ENCODE assay signal across 1 cellular context in genomic region chr7:5526190-5527037, GRCh38.
A peak's percentile ranks its signal among the peaks of the same experiment; 100 is the strongest.
TF ChIP-seq lines count a peak whose summit lies in the region.

No MANE protein-coding gene starts in this region.

TF ChIP-seq in HEK293, 187 proteins besides CTCF, POLR2A, EP300 and RAD21 (continued from another document and continues in another):
- TF ChIP-seq ZNF692 (tag by site-specific recombination; IDR thresholded peaks at IDR 0.05) (0 out of 2 replicates have a peak, but pooled peaks have one; percentile 10), ZNF184 (tag by site-specific recombination; IDR thresholded peaks at IDR 0.05) (no peak), ZNF214 (tag by site-specific recombination; IDR thresholded peaks at IDR 0.05; ENCODE audit: borderline replicate concordance) (no peak), ZNF561 (tag by site-specific recombination; IDR thresholded peaks at IDR 0.05; ENCODE audit: borderline replicate concordance) (no peak), ZNF2 (tag by site-specific recombination; IDR thresholded peaks at IDR 0.05) (no peak), ZNF23 (tag by site-specific recombination; IDR thresholded peaks at IDR 0.05; ENCODE audit: borderline replicate concordance) (no peak), ZNF571 (tag by site-specific recombination; IDR thresholded peaks at IDR 0.05) (no peak), REPIN1 (tag by site-specific recombination; IDR thresholded peaks at IDR 0.05; ENCODE audit: low read depth) (no peak), HOXC10 (CRISPR knock-in tag; IDR thresholded peaks at IDR 0.05) (no peak), BCL11A (tag by site-specific recombination; IDR thresholded peaks at IDR 0.05; ENCODE audit: low read depth) (peak; percentile 84), ZNF558 (tag by site-specific recombination; IDR thresholded peaks at IDR 0.05) (no peak), ZBTB7A (tag by site-specific recombination; IDR thresholded peaks at IDR 0.05; ENCODE audit: low read depth) (no peak), YY2 (tag by site-specific recombination; IDR thresholded peaks at IDR 0.05) (no peak), PRDM1 (tag by site-specific recombination; IDR thresholded peaks at IDR 0.05) (no peak), SP3 (tag by site-specific recombination; IDR thresholded peaks at IDR 0.05) (no peak), ZNF292 (tag by site-specific recombination; IDR thresholded peaks at IDR 0.05; ENCODE audit: borderline replicate concordance, low read depth) (no peak), ZNF18 (tag by site-specific recombination; IDR thresholded peaks at IDR 0.05) (no peak), ATF2 (tag by site-specific recombination; IDR thresholded peaks at IDR 0.05; ENCODE audit: low read depth) (no peak), ZNF26 (tag by site-specific recombination; IDR thresholded peaks at IDR 0.05) (no peak), ZNF248 (tag by site-specific recombination; IDR thresholded peaks at IDR 0.05) (no peak), ZNF404 (tag by site-specific recombination; IDR thresholded peaks at IDR 0.05) (no peak), ZNF274 (IDR thresholded peaks at IDR 0.05; ENCODE audit: low read length) (no peak), ZNF274 (tag by site-specific recombination; IDR thresholded peaks at IDR 0.05; ENCODE audit: borderline replicate concordance) (no peak), ZNF366 (tag by site-specific recombination; conservative IDR thresholded peaks at IDR 0.05) (no peak), ZNF302 (tag by site-specific recombination; IDR thresholded peaks at IDR 0.05; ENCODE audit: low read depth) (no peak), KLF10 (tag by site-specific recombination; IDR thresholded peaks at IDR 0.05) (no peak), GLIS1 (tag by site-specific recombination; IDR thresholded peaks at IDR 0.05) (peak; percentile 64), PRDM4 (tag by site-specific recombination; IDR thresholded peaks at IDR 0.05) (0 out of 2 replicates have a peak, but pooled peaks have one; percentile 22), ZNF221 (tag by site-specific recombination; IDR thresholded peaks at IDR 0.05; ENCODE audit: borderline replicate concordance) (no peak), ZNF707 (tag by site-specific recombination; IDR thresholded peaks at IDR 0.05) (no peak), GFI1B (tag by site-specific recombination; IDR thresholded peaks at IDR 0.05) (no peak), KLF16 (tag by site-specific recombination; IDR thresholded peaks at IDR 0.05) (no peak), GLI4 (tag by site-specific recombination; IDR thresholded peaks at IDR 0.05) (no peak), ZBTB8A (tag by site-specific recombination; IDR thresholded peaks at IDR 0.05) (peak; percentile 50), ZNF654 (tag by site-specific recombination; IDR thresholded peaks at IDR 0.05; ENCODE audit: low read depth) (peak; percentile 12; the same call in 1 of the 2 replicates), ZNF660 (tag by site-specific recombination; IDR thresholded peaks at IDR 0.05) (no peak), REST (tag by site-specific recombination; IDR thresholded peaks at IDR 0.05) (no peak), ZNF202 (tag by site-specific recombination; IDR thresholded peaks at IDR 0.05; ENCODE audit: borderline replicate concordance) (no peak), ZNF148 (tag by site-specific recombination; IDR thresholded peaks at IDR 0.05; ENCODE audit: borderline replicate concordance) (no peak), ZBTB17 (tag by site-specific recombination; IDR thresholded peaks at IDR 0.05) (peak; percentile 11; the same call in 1 of the 2 replicates), EGR2 (tag by site-specific recombination; IDR thresholded peaks at IDR 0.05; ENCODE audit: low read depth) (no peak), ZBTB49 (tag by site-specific recombination; IDR thresholded peaks at IDR 0.05; ENCODE audit: low read depth) (no peak), PATZ1 (tag by site-specific recombination; IDR thresholded peaks at IDR 0.05) (peak; percentile 53; the same call in 1 of the 2 replicates), SCRT1 (tag by site-specific recombination; IDR thresholded peaks at IDR 0.05; ENCODE audit: borderline replicate concordance) (no peak)
